In the genomic region with DNA sequence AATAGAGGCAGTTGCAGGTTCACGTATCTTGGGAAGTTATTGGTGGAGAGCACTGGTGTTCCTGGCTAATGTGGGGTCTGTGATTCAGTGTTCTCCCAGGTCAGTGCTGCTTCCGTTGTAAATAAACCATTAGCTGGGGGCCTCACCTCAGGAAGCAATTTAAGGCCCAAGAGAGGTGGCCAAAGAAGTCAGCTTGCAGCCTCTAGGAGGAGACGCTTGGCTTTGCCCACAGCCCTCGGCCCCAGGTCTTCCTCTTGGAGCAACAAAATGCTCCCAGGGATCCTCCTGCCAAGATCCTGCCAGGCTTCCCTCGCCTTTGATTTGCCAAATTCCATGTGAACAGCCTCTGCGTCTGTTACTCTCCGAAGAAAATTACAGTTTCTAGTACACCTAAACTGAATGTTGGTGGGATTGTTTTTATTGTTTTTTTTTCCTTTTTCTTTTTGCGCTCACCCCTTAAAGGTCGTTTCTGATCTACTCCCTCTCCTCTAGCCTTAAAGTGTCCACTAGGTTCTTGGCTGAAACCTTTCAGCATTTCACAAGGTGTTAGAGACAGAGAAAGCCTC, we compare ENCODE assay signal across 18 cellular contexts.
DNase-seq lines count a peak whose midpoint lies in the region; ATAC-seq and TF ChIP-seq lines count a peak whose summit lies in the region.
"Had no signal": no experiment of that assay in that cellular context is flagged by ENCODE, and none has a peak within 500 bp of the region (broad histone marks: within the 10 kb centered on the region; RNA-seq: fewer than 3 reads in every experiment).

No MANE protein-coding gene starts in this region.

- peaks cover 43% of the 10 kb centered on the region for H3K4me1 ChIP-seq in left ventricle myocardium inferior
- peaks cover 35% of the 10 kb centered on the region for H3K4me1 ChIP-seq in lower lobe of right lung
- H3K4me1 ChIP-seq in vagina: peaks cover 35% of the 10 kb centered on the region

- TF ChIP-seq POLR2A in vagina (IDR thresholded peaks at IDR 0.05): no peak

- ATAC-seq in lower lobe of right lung (no peak), GM19035 (IDR thresholded peaks at IDR 0.05; ENCODE audit: unreplicated experiment) (no peak)
- ATAC-seq: naive thymus-derived CD4-positive, alpha-beta T cell had no signal

- DNase-seq in left ventricle myocardium inferior (no peak), cardiac septum (ENCODE audit: low spot score) (no peak), brain microvascular endothelial cell (no peak), lower lobe of right lung (no peak), vagina (ENCODE audit: extremely low spot score in 2 of 2) (no peak), iPS-NIHi11 (ENCODE audit: low spot score) (no peak), NCI-H1417 treated with DMSO at 0.1 percent for 48 hours (lab: John Stamatoyannopoulos, UW) (no peak)
- DNase-seq: activated CD4-positive, alpha-beta memory T cell treated with anti-CD3 and anti-CD28 coated beads for 36 hours; CD8-positive, alpha-beta memory T cell; effector CD4-positive, alpha-beta T cell; foreskin melanocyte; KG1; naive thymus-derived CD4-positive, alpha-beta T cell; NCI-H1694 treated with DMSO at 0.1 percent for 48 hours; NCI-H748 treated with DMSO at 0.1 percent for 48 hours; stimulated activated CD4-positive, alpha-beta T cell treated with anti-CD3 and anti-CD28 coated beads, Interleukin-4, amount 100 ng/mL, for 24 hours; stimulated activated naive CD4-positive, alpha-beta T cell had no signal

- peaks cover 36% of the 10 kb centered on the region for H3K27me3 ChIP-seq in left ventricle myocardium inferior (ENCODE audit: low read depth)
- H3K27me3 ChIP-seq in brain microvascular endothelial cell (replicated peaks): no peaks in the 10 kb centered on the region
- H3K27me3 ChIP-seq in lower lobe of right lung (ENCODE audit: low read depth): no peaks in the 10 kb centered on the region
- no peaks in the 10 kb centered on the region for H3K27me3 ChIP-seq in vagina

- in situ Hi-C loops in brain microvascular endothelial cell (cut with HindIII; ENCODE audit: low pct_ligation_motif_present, low sequenced_read_pairs): no loop called here

- intact Hi-C loops in left ventricle myocardium inferior (cut with micrococcal nuclease) (no loop called here), cardiac septum (cut with DNase I) (no loop called here), lower lobe of right lung (cut with DNase I) (no loop called here), vagina (cut with DNase I) (loop anchor here (5.0 kb wide), 1 partner anchor 80 kb away; no protein-coding TSS in a partner anchor)

- TF ChIP-seq CTCF in left ventricle myocardium inferior (IDR thresholded peaks at IDR 0.05; ENCODE audit: borderline replicate concordance) (no peak), brain microvascular endothelial cell (IDR thresholded peaks at IDR 0.05; ENCODE audit: low read depth, low read length, missing control alignments) (peak; percentile 13), lower lobe of right lung (IDR thresholded peaks at IDR 0.05) (no peak), vagina (IDR thresholded peaks at IDR 0.05) (no peak)

- H3K4me3 ChIP-seq in left ventricle myocardium inferior (no peak overlapping the region), brain microvascular endothelial cell (ENCODE audit: low read depth, low read length) (no peak overlapping the region), lower lobe of right lung (no peak overlapping the region), vagina (no peak overlapping the region)

- H3K27ac ChIP-seq in left ventricle myocardium inferior (replicated peaks) (peak overlapping the region; percentile 69), brain microvascular endothelial cell (peak overlapping the region; percentile 59), lower lobe of right lung (peak overlapping the region; percentile 46), vagina (peak overlapping the region; percentile 47)

- H3K9me3 ChIP-seq in left ventricle myocardium inferior (replicated peaks) (no peaks in the 10 kb centered on the region), lower lobe of right lung (no peaks in the 10 kb centered on the region), vagina (no peaks in the 10 kb centered on the region)

- H3K36me3 ChIP-seq in left ventricle myocardium inferior: no peaks in the 10 kb centered on the region
- H3K36me3 ChIP-seq in brain microvascular endothelial cell (replicated peaks): no peaks in the 10 kb centered on the region
- H3K36me3 ChIP-seq in lower lobe of right lung: no peaks in the 10 kb centered on the region
- H3K36me3 ChIP-seq in vagina: no peaks in the 10 kb centered on the region
